13 cellular contexts compared by ENCODE assay signal in genomic region chr7:80047856-80048459, GRCh38.
DNase-seq lines count a peak whose midpoint lies in the region; ATAC-seq and TF ChIP-seq lines count a peak whose summit lies in the region.
"Had no signal": no experiment of that assay in that cellular context is flagged by ENCODE, and none has a peak within 500 bp of the region (broad histone marks: within the 10 kb centered on the region; RNA-seq: fewer than 3 reads in every experiment).

No MANE protein-coding gene starts in this region.

- no peaks in the 10 kb centered on the region for H3K4me1 Mint-ChIP-seq in H9

- peaks cover 13 to 18% of the 10 kb centered on the region in 2 experiments for H3K9me3 Mint-ChIP-seq in H9

- no peaks in the 10 kb centered on the region for H4K20me1 ChIP-seq in H9 (ENCODE audit: control insufficient read depth, insufficient read depth, insufficient read length)

- no peaks in the 10 kb centered on the region for H3K79me2 ChIP-seq in H9 (ENCODE audit: insufficient read depth, low read length)

- H3K36me3 Mint-ChIP-seq in H9 (ENCODE audit: insufficient read depth in 1 of 3, low read depth in 3 of 3), result peaks cover 0 to 13% (median 8%) of the 10 kb centered on the region in 3 experiments; a peak in 5 of 7 replicates

- H3K9ac ChIP-seq in H9 (ENCODE audit: extremely low read depth, insufficient read length, low read length), result no peak overlapping the region

- H3K4me1 ChIP-seq in H9 (ENCODE audit: insufficient read depth, low read length), result no peaks in the 10 kb centered on the region

- no peak overlapping the region for H3K27ac Mint-ChIP-seq in H9
- H3K27ac Mint-ChIP-seq: effector memory CD8-positive, alpha-beta T cell had no signal

- DNase-seq in AG20443 (ENCODE audit: low spot score) (peak; percentile 32), H9 (no peak), OCI-M1 (lab: John Stamatoyannopoulos, UW) (peak; percentile 74), iris pigment epithelial cell (ENCODE audit: low read depth) (peak; percentile 11), GM10248 (ENCODE audit: extremely low spot score) (no peak)
- DNase-seq in activated effector memory CD4-positive, alpha-beta T cell treated with anti-CD3 and anti-CD28 coated beads, Interleukin-2, amount 50 U/mL, for 16 hours, result no peak
- DNase-seq: effector memory CD8-positive, alpha-beta T cell; stimulated activated naive CD8-positive, alpha-beta T cell treated with anti-CD3 and anti-CD28 coated beads, Interleukin-15, Interleukin-2, amounts not matched to agents 100 U/mL and 50 U/mL, for 24 hours had no signal

- TF ChIP-seq POLR2A in GM18505 (IDR thresholded peaks at IDR 0.05; ENCODE audit: borderline replicate concordance, extremely low read depth, insufficient read depth, insufficient read length), result no peak

- H3K23ac ChIP-seq in H9 (ENCODE audit: insufficient read length, low read depth, low read length), result no peak overlapping the region

- no peak overlapping the region for H2AK5ac ChIP-seq in H9 (ENCODE audit: insufficient read length, low read length)

- H3K27ac ChIP-seq in H9 (ENCODE audit: insufficient read length, low read depth, low read length), result no peak overlapping the region
- H3K27ac ChIP-seq: HL-60, skin epidermis had no signal

- H3K27me3 Mint-ChIP-seq in H9 (ENCODE audit: low read depth), result no peaks in the 10 kb centered on the region; the same call in 1 of the 2 replicates
- H3K27me3 Mint-ChIP-seq: effector memory CD8-positive, alpha-beta T cell had no signal

- POLR2A ChIA-PET in GM10248 (lab: Yijun Ruan, JAX), result no interaction called here

- no peak for ATAC-seq in GM18505 (IDR thresholded peaks at IDR 0.05; ENCODE audit: unreplicated experiment)
- ATAC-seq in GM18870 (IDR thresholded peaks at IDR 0.05; ENCODE audit: unreplicated experiment), result no peak
- ATAC-seq: effector memory CD8-positive, alpha-beta T cell; left lobe of liver; stimulated activated naive CD8-positive, alpha-beta T cell treated with anti-CD3 and anti-CD28 coated beads, Interleukin-15, Interleukin-2, amounts not matched to agents 100 U/mL and 50 U/mL, for 24 hours had no signal

- WGBS in H9 (ENCODE audit: extremely low coverage, insufficient read length, low lambda C conversion rate), result no CpG with 5 or more reads among the region's 1 CpG

- no peak overlapping the region for H4K8ac ChIP-seq in H9 (replicated peaks; ENCODE audit: insufficient read length, low read depth, low read length)

- CTCF ChIA-PET in GM10248 (lab: Yijun Ruan, JAX), result interaction anchor here (0.6 to 3.5 kb wide), 5 partner anchors 8 to 611 kb away, joined by 3 to 18 read pairs (median 4); no protein-coding TSS in a partner anchor

- H3K4ac ChIP-seq in H9 (ENCODE audit: low read depth, low read length), result no peak overlapping the region

- H2BK5ac ChIP-seq in H9 (ENCODE audit: insufficient read length, low read length), result no peak overlapping the region

- H2BK20ac ChIP-seq in H9 (ENCODE audit: low read depth, low read length, poor library complexity, severe bottlenecking), result no peak overlapping the region

- no peak overlapping the region for H3K56ac ChIP-seq in H9 (ENCODE audit: insufficient read length, low read depth, low read length)

- peak; percentile 36; the same call in 1 of the 3 replicates for TF ChIP-seq CTCF in H9 (conservative IDR thresholded peaks at IDR 0.05)
- TF ChIP-seq CTCF in GM10248 (IDR thresholded peaks at IDR 0.05; ENCODE audit: control extremely low read depth, extremely low read depth, low read depth, missing control alignments), result no peak

- no peaks in the 10 kb centered on the region for H3K27me3 ChIP-seq in H9 (ENCODE audit: insufficient read depth, low read length)

- H3K4me3 Mint-ChIP-seq in H9, result no peak overlapping the region
- H3K4me3 Mint-ChIP-seq: effector memory CD8-positive, alpha-beta T cell had no signal

- no peak overlapping the region for H3T11ph ChIP-seq in H9 (ENCODE audit: low read length)

- H3K79me1 ChIP-seq in H9 (ENCODE audit: insufficient read depth, low read depth, low read length, poor library complexity, severe bottlenecking), result no peaks in the 10 kb centered on the region

- H3K18ac ChIP-seq in H9 (ENCODE audit: insufficient read length, low read depth, low read length), result no peak overlapping the region

- H3K9me3 ChIP-seq in H9 (ENCODE audit: control insufficient read depth, low read depth, low read length), result peaks cover 9% of the 10 kb centered on the region

- H3K4me2 ChIP-seq in H9 (ENCODE audit: insufficient read depth, insufficient read length, low read length), result no peak overlapping the region

- H2BK15ac ChIP-seq in H9 (ENCODE audit: low read depth, low read length), result no peak overlapping the region

- H3K14ac ChIP-seq in H9 (ENCODE audit: insufficient read depth, low read length), result no peak overlapping the region

- no peaks in the 10 kb centered on the region for H3K23me2 ChIP-seq in H9 (ENCODE audit: insufficient read length, low read depth, low read length, poor library complexity, severe bottlenecking)

- H4K5ac ChIP-seq in H9 (ENCODE audit: insufficient read length, low read depth, low read length), result no peak overlapping the region

- no peak overlapping the region for H2BK12ac ChIP-seq in H9 (ENCODE audit: insufficient read length, low read depth, low read length)

- no peak overlapping the region for H4K91ac ChIP-seq in H9 (ENCODE audit: insufficient read length, low read depth, low read length)

- no peak overlapping the region for H2AFZ ChIP-seq in H9 (ENCODE audit: low read length)

- no peak overlapping the region for H2BK120ac ChIP-seq in H9 (ENCODE audit: low read depth, low read length, poor library complexity, severe bottlenecking)

Comparison
In these comparisons a context has a peak if more than half of its experiments do, and no peak if none do; other contexts are left out.
1. DNase-seq: peak in AG20443 (single experiment), OCI-M1 (single experiment) and iris pigment epithelial cell (single experiment); none in H9 (single experiment), GM10248 (single experiment) and activated effector memory CD4-positive, alpha-beta T cell treated with anti-CD3 and anti-CD28 coated beads, Interleukin-2, amount 50 U/mL, for 16 hours (single experiment).